Comparison of ENCODE assay signal across 17 cellular contexts in genomic region chr1:93566227-93566626, GRCh38.
DNase-seq lines count a peak whose midpoint lies in the region; ATAC-seq and TF ChIP-seq lines count a peak whose summit lies in the region.
"Had no signal": no experiment of that assay in that cellular context is flagged by ENCODE, and none has a peak within 500 bp of the region (broad histone marks: within the 10 kb centered on the region; RNA-seq: fewer than 3 reads in every experiment).

No MANE protein-coding gene starts in this region.

- TF ChIP-seq EP300 in stomach (IDR thresholded peaks at IDR 0.05) = peak; percentile 16

- BruUV-seq in IMR-90 (replicated peaks; lab: Mats Ljungman, UMichigan) = no TSS peak

- CTCF ChIA-PET in IMR-90 (lab: Yijun Ruan, JAX) = no interaction called here
- CTCF ChIA-PET in activated CD8-positive, alpha-beta T cell treated with anti-CD3 and anti-CD28 coated beads for 36 hours (lab: Charles Lee) = interaction anchor here (1.3 kb wide), 1 partner anchor 13 kb away, joined by 3 read pairs; no protein-coding TSS in a partner anchor

- peak overlapping the region; percentile 1; the same call in 1 of the 2 replicates for H2BK20ac ChIP-seq in IMR-90 (ENCODE audit: low read depth, low read length)

- no peaks in the 10 kb centered on the region for H3K9me3 Mint-ChIP-seq in endodermal cell
- H3K9me3 Mint-ChIP-seq in activated CD8-positive, alpha-beta T cell treated with anti-CD3 and anti-CD28 coated beads for 36 hours = no peaks in the 10 kb centered on the region
- H3K9me3 Mint-ChIP-seq: activated T-helper 17 cell treated with anti-CD3 and anti-CD28 coated beads, Interleukin-2, amount 50 U/mL, for 72 hours; dendritic cell treated with granulocyte-macrophage colony-stimulating factor and Interleukin-4, amounts not matched to agents 40 ng/mL and 50 ng/mL, for 4 days had no signal

- peaks cover 10% of the 10 kb centered on the region for H3K4me1 ChIP-seq in IMR-90 (ENCODE audit: control insufficient read depth, insufficient read depth, low read length)
- H3K4me1 ChIP-seq in endodermal cell (ENCODE audit: control insufficient read depth, insufficient read depth, low read length) = no peaks in the 10 kb centered on the region
- H3K4me1 ChIP-seq in left lung = peaks cover 4 to 12% of the 10 kb centered on the region in 2 donors
- H3K4me1 ChIP-seq in stomach = peaks cover 0 to 15% (median 8%) of the 10 kb centered on the region in 4 donors

- H4K91ac ChIP-seq in IMR-90 (ENCODE audit: insufficient read depth, low read depth, low read length) = 0 out of 2 replicates have a peak overlapping the region, but pooled peaks have one; percentile 11

- POLR2A ChIA-PET in IMR-90 (lab: Charles Lee; ENCODE audit: unreplicated experiment) = no interaction called here
- POLR2A ChIA-PET in activated CD8-positive, alpha-beta T cell treated with anti-CD3 and anti-CD28 coated beads for 36 hours (lab: Charles Lee) = no interaction called here

- H3K4me2 ChIP-seq in IMR-90 (ENCODE audit: low read depth, low read length) = no peak overlapping the region

- TF ChIP-seq CTCF in IMR-90 (conservative IDR thresholded peaks at IDR 0.05; ENCODE audit: low read depth, low read length) (no peak), endodermal cell (conservative IDR thresholded peaks at IDR 0.05) (no peak), left lung (IDR thresholded peaks at IDR 0.05) (no peak), stomach (IDR thresholded peaks at IDR 0.05) (no peak)
- no peak for TF ChIP-seq CTCF in activated CD8-positive, alpha-beta T cell treated with anti-CD3 and anti-CD28 coated beads for 36 hours (IDR thresholded peaks at IDR 0.05)

- no peak overlapping the region for H3K23ac ChIP-seq in IMR-90 (ENCODE audit: low read depth, low read length)

- dilution Hi-C loops in IMR-90 (cut with HindIII; ENCODE audit: low sequenced_read_pairs, unreplicated experiment) = no loop called here

- H3K79me1 ChIP-seq in IMR-90 (ENCODE audit: low read depth in 1 of 2, low read length in 2 of 2) = peaks cover 14 to 63% of the 10 kb centered on the region in 2 experiments

- peaks cover 93% of the 10 kb centered on the region for H3K36me3 Mint-ChIP-seq in endodermal cell (ENCODE audit: low read depth)
- no peaks in the 10 kb centered on the region for H3K36me3 Mint-ChIP-seq in activated CD8-positive, alpha-beta T cell treated with anti-CD3 and anti-CD28 coated beads for 36 hours (ENCODE audit: low read depth)

- peak overlapping the region; percentile 15 for H2BK5ac ChIP-seq in IMR-90 (ENCODE audit: low read depth, low read length, poor library complexity, severe bottlenecking)

- H4K8ac ChIP-seq in IMR-90 (ENCODE audit: low read depth in 2 of 2, low read length in 2 of 2) = peak overlapping the region in 1 of 2 experiments; percentile 1; a peak in 1 of 4 replicates

- WGBS in IMR-90 (ENCODE audit: extremely low coverage in 2 of 2, insufficient read length in 1 of 2), 2 experiments = 100% methylated on average over 1 of the region's 10 CpGs; no CpG with 5 or more reads in 1 of the 2 experiments
- 96 to 97% methylated on average over 6 to 10 of the region's 10 CpGs for WGBS in endodermal cell (ENCODE audit: insufficient coverage in 1 of 2, insufficient read length in 1 of 2), 2 experiments
- 75 to 87% (median 84%) methylated on average over 10 of the region's 10 CpGs for WGBS in stomach, 5 donors

- no peak overlapping the region for H3K4me3 ChIP-seq in IMR-90 (ENCODE audit: insufficient read depth, low read depth, low read length)
- H3K4me3 ChIP-seq in endodermal cell (ENCODE audit: low read length) = no peak overlapping the region
- no peak overlapping the region for H3K4me3 ChIP-seq in left lung
- H3K4me3 ChIP-seq in stomach = no peak overlapping the region
- H3K4me3 ChIP-seq: MG63, SK-N-MC had no signal

- no peak for TF ChIP-seq POLR2A in IMR-90 (IDR thresholded peaks at IDR 0.05; ENCODE audit: low read depth, low read length)
- TF ChIP-seq POLR2A in stomach (IDR thresholded peaks at IDR 0.05) = no peak

- H3K9me3 ChIP-seq in IMR-90 (ENCODE audit: control insufficient read depth, insufficient read depth, low read length) = no peaks in the 10 kb centered on the region
- H3K9me3 ChIP-seq in endodermal cell (ENCODE audit: control insufficient read depth, low read length) = no peaks in the 10 kb centered on the region
- no peaks in the 10 kb centered on the region for H3K9me3 ChIP-seq in left lung
- no peaks in the 10 kb centered on the region for H3K9me3 ChIP-seq in stomach
- H3K9me3 ChIP-seq: MG63 had no signal

- peak overlapping the region; percentile 42 for H3K27ac Mint-ChIP-seq in endodermal cell
- H3K27ac Mint-ChIP-seq in activated CD8-positive, alpha-beta T cell treated with anti-CD3 and anti-CD28 coated beads for 36 hours = no peak overlapping the region
- H3K27ac Mint-ChIP-seq: activated CD8-positive, alpha-beta T cell treated with anti-CD3 and anti-CD28 coated beads, Interleukin-2, amount 10 ng/mL, durations not matched to agents 7 days and 5 days; activated T-helper 17 cell treated with anti-CD3 and anti-CD28 coated beads, Interleukin-2, amount 50 U/mL, for 72 hours; dendritic cell treated with granulocyte-macrophage colony-stimulating factor and Interleukin-4, amounts not matched to agents 40 ng/mL and 50 ng/mL, for 4 days had no signal

- H3K56ac ChIP-seq in IMR-90 (ENCODE audit: extremely low read depth, insufficient read depth, low read length) = no peak overlapping the region

- H2AK9ac ChIP-seq in IMR-90 (replicated peaks; ENCODE audit: low read depth, low read length, poor library complexity) = no peak overlapping the region

- 0 out of 2 replicates have a peak overlapping the region, but pooled peaks have one; percentile 2 for H3K4ac ChIP-seq in IMR-90 (ENCODE audit: low read depth, low read length)

- peaks cover 26% of the 10 kb centered on the region for H4K20me1 ChIP-seq in IMR-90 (ENCODE audit: insufficient read depth, low read length)

- no peak overlapping the region for H2AFZ ChIP-seq in IMR-90 (replicated peaks; ENCODE audit: low read length, poor library complexity)

- H3K4me3 Mint-ChIP-seq in endodermal cell = no peak overlapping the region
- H3K4me3 Mint-ChIP-seq in activated CD8-positive, alpha-beta T cell treated with anti-CD3 and anti-CD28 coated beads for 36 hours = no peak overlapping the region
- H3K4me3 Mint-ChIP-seq: activated CD8-positive, alpha-beta T cell treated with anti-CD3 and anti-CD28 coated beads, Interleukin-2, amount 10 ng/mL, durations not matched to agents 7 days and 5 days; activated T-helper 17 cell treated with anti-CD3 and anti-CD28 coated beads, Interleukin-2, amount 50 U/mL, for 72 hours; dendritic cell treated with granulocyte-macrophage colony-stimulating factor and Interleukin-4, amounts not matched to agents 40 ng/mL and 50 ng/mL, for 4 days had no signal

- no peak for TF ChIP-seq RAD21 in IMR-90 (IDR thresholded peaks at IDR 0.05; ENCODE audit: low read length)

- H3K36me3 ChIP-seq in IMR-90 (ENCODE audit: control insufficient read depth, insufficient read depth, low read length) (peaks cover 36% of the 10 kb centered on the region), endodermal cell (ENCODE audit: control insufficient read depth, insufficient read depth, low read length) (peaks cover 93% of the 10 kb centered on the region), left lung (peaks cover 0 to 58% of the 10 kb centered on the region in 2 donors), stomach (peaks cover 16 to 93% (median 87%) of the 10 kb centered on the region in 4 donors)

- H3K4me1 Mint-ChIP-seq in endodermal cell = no peaks in the 10 kb centered on the region
- no peaks in the 10 kb centered on the region for H3K4me1 Mint-ChIP-seq in activated CD8-positive, alpha-beta T cell treated with anti-CD3 and anti-CD28 coated beads for 36 hours (ENCODE audit: low read depth)
- H3K4me1 Mint-ChIP-seq: activated T-helper 17 cell treated with anti-CD3 and anti-CD28 coated beads, Interleukin-2, amount 50 U/mL, for 72 hours had no signal

- no peak overlapping the region for H3K18ac ChIP-seq in IMR-90 (ENCODE audit: low read depth, low read length)

- intact Hi-C loops in IMR-90 (cut with micrococcal nuclease) = no loop called here
- intact Hi-C loops in left lung (cut with DNase I) = no loop called here
- intact Hi-C loops in stomach (cut with DNase I; ENCODE audit: low total_unique reads) = no loop called here
- intact Hi-C loops in activated CD8-positive, alpha-beta T cell treated with anti-CD3 and anti-CD28 coated beads for 36 hours (cut with micrococcal nuclease) = no loop called here

- no peak overlapping the region for H2BK15ac ChIP-seq in IMR-90 (ENCODE audit: low read depth, low read length)

- H3K27me3 Mint-ChIP-seq in endodermal cell (ENCODE audit: insufficient read depth) = no peaks in the 10 kb centered on the region
- H3K27me3 Mint-ChIP-seq in activated CD8-positive, alpha-beta T cell treated with anti-CD3 and anti-CD28 coated beads for 36 hours = no peaks in the 10 kb centered on the region
- H3K27me3 Mint-ChIP-seq: activated T-helper 17 cell treated with anti-CD3 and anti-CD28 coated beads, Interleukin-2, amount 50 U/mL, for 72 hours; dendritic cell treated with granulocyte-macrophage colony-stimulating factor and Interleukin-4, amounts not matched to agents 40 ng/mL and 50 ng/mL, for 4 days had no signal

- in situ Hi-C loops in IMR-90 (cut with MboI; ENCODE audit: low sequenced_read_pairs) = loop anchor here (25.0 kb wide), 1 partner anchor 104 kb away; no protein-coding TSS in a partner anchor
- in situ Hi-C loops in G401 (cut with HindIII; ENCODE audit: low sequenced_read_pairs) = no loop called here

- no peak overlapping the region for H4K5ac ChIP-seq in IMR-90 (ENCODE audit: low read depth, low read length)

- no peak for ATAC-seq in IMR-90 (ENCODE audit: low read depth)
- peak; percentile 30 for ATAC-seq in left lung
- ATAC-seq in activated CD8-positive, alpha-beta T cell treated with anti-CD3 and anti-CD28 coated beads for 36 hours = no peak
- no peak for ATAC-seq in GM18858 (IDR thresholded peaks at IDR 0.05; ENCODE audit: unreplicated experiment)
- ATAC-seq in stimulated activated naive CD8-positive, alpha-beta T cell treated with anti-CD3 and anti-CD28 coated beads, Interleukin-15, Interleukin-2, amounts not matched to agents 100 U/mL and 50 U/mL, for 24 hours = no peak
- ATAC-seq: activated CD8-positive, alpha-beta T cell treated with anti-CD3 and anti-CD28 coated beads, Interleukin-2, amount 10 ng/mL, durations not matched to agents 7 days and 5 days; activated T-helper 17 cell treated with anti-CD3 and anti-CD28 coated beads, Interleukin-2, amount 50 U/mL, for 72 hours had no signal

- peaks cover 17% of the 10 kb centered on the region for H3K9me1 ChIP-seq in IMR-90 (ENCODE audit: insufficient read depth, low read length)

- H2BK120ac ChIP-seq in IMR-90 (ENCODE audit: low read depth, low read length) = no peak overlapping the region

- H3K27me3 ChIP-seq in IMR-90 (ENCODE audit: control insufficient read depth, insufficient read depth, low read length) (no peaks in the 10 kb centered on the region), endodermal cell (ENCODE audit: control insufficient read depth, insufficient read depth, low read length, poor library complexity, severe bottlenecking) (no peaks in the 10 kb centered on the region), left lung (no peaks in the 10 kb centered on the region), stomach (no peaks in the 10 kb centered on the region)
- H3K27me3 ChIP-seq: MG63 had no signal

- H3K27ac ChIP-seq in IMR-90 (ENCODE audit: insufficient read depth, low read length) = peak overlapping the region; percentile 63; the same call in 1 of the 2 replicates
- peak overlapping the region; percentile 4 for H3K27ac ChIP-seq in endodermal cell (ENCODE audit: low read depth, low read length)
- peak overlapping the region; percentile 40 to 55 for H3K27ac ChIP-seq in left lung
- H3K27ac ChIP-seq in stomach = peak overlapping the region in 4 of 5 donors; percentile 21 to 63 (median 42)
- H3K27ac ChIP-seq: SK-N-MC had no signal

- no peak overlapping the region for H3K14ac ChIP-seq in IMR-90 (replicated peaks; ENCODE audit: low read depth, low read length)

- no peak overlapping the region for H3K9ac ChIP-seq in IMR-90 (ENCODE audit: low read depth, low read length)
- no peak overlapping the region for H3K9ac ChIP-seq in endodermal cell (ENCODE audit: extremely low read depth, low read length, poor library complexity, severe bottlenecking)

- H2AK5ac ChIP-seq in IMR-90 (ENCODE audit: low read depth, low read length) = peak overlapping the region; percentile 38; the same call in 1 of the 2 replicates

- no peak for DNase-seq in IMR-90
- no peak for DNase-seq in endodermal cell
- DNase-seq in left lung = no peak
- DNase-seq in stomach = no peak
- no peak for DNase-seq in G401 (ENCODE audit: low spot score)
- no peak for DNase-seq in activated CD8-positive, alpha-beta T cell treated with anti-CD3 and anti-CD28 coated beads for 36 hours
- DNase-seq in stimulated activated naive CD8-positive, alpha-beta T cell treated with anti-CD3 and anti-CD28 coated beads, Interleukin-15, Interleukin-2, amounts not matched to agents 100 U/mL and 50 U/mL, for 24 hours = no peak
- DNase-seq: activated CD8-positive, alpha-beta T cell treated with anti-CD3 and anti-CD28 coated beads, Interleukin-2, amount 10 ng/mL, durations not matched to agents 7 days and 5 days; DMS 273 treated with DMSO at 0.1 percent for 48 hours; NCI-H187 treated with DMSO at 0.1 percent for 48 hours; NCI-H510A treated with DMSO at 0.1 percent for 48 hours; stimulated activated CD4-positive, alpha-beta T cell treated with anti-CD3 and anti-CD28 coated beads, Interleukin-12 subunit alpha, Interleukin-12 subunit beta, amount 100 ng/mL, for 4 hours had no signal

Comparison
In these comparisons a context has a peak if more than half of its experiments do, and no peak if none do; other contexts are left out.
1. H3K27ac ChIP-seq: peak in every context shown above with its lines; median percentile 63 in IMR-90; 48 in left lung; 42 in stomach; 4 in endodermal cell.